Comparison of ENCODE assay signal across 8 cellular contexts in genomic region chr11:12109591-12110196, GRCh38.
A peak's percentile ranks its signal among the peaks of the same experiment; 100 is the strongest.
DNase-seq lines count a peak whose midpoint lies in the region; ATAC-seq and TF ChIP-seq lines count a peak whose summit lies in the region.

No MANE protein-coding gene starts in this region.

- H3K4me2 ChIP-seq in Loucy (ENCODE audit: low read depth, low read length, poor library complexity, severe bottlenecking) = peak overlapping the region; percentile 71

- H3K27ac ChIP-seq in ACC112 (ENCODE audit: low read depth, low read length) = peak overlapping the region; percentile 8; the same call in 1 of the 2 replicates
- H3K27ac ChIP-seq in cingulate gyrus (ENCODE audit: low read depth, low read length) = peak overlapping the region; percentile 19
- H3K27ac ChIP-seq in muscle layer of duodenum (ENCODE audit: low read length) = peak overlapping the region; percentile 57

- H3K9me2 ChIP-seq in Loucy (replicated peaks; ENCODE audit: low read depth, low read length) = no peaks in the 10 kb centered on the region

- peak overlapping the region; percentile 14 for H3K9ac ChIP-seq in Loucy (ENCODE audit: low read depth, low read length, poor library complexity, severe bottlenecking)

- no peaks in the 10 kb centered on the region for H3K36me3 ChIP-seq in ACC112 (ENCODE audit: insufficient read depth, low read length)
- no peaks in the 10 kb centered on the region for H3K36me3 ChIP-seq in Loucy (ENCODE audit: insufficient read depth, low read length)
- no peaks in the 10 kb centered on the region for H3K36me3 ChIP-seq in muscle layer of duodenum (ENCODE audit: control insufficient read depth in 1 of 2, insufficient read depth in 2 of 2, low read length in 2 of 2)

- H2AFZ ChIP-seq in ACC112 (ENCODE audit: low read length, unreplicated experiment) (no peak overlapping the region), Loucy (ENCODE audit: low read length) (peak overlapping the region; percentile 72)

- H3K79me2 ChIP-seq in ACC112 (ENCODE audit: control insufficient read depth, insufficient read depth, low read length, unreplicated experiment) (peaks cover 39% of the 10 kb centered on the region), Loucy (ENCODE audit: insufficient read depth, low read length) (no peaks in the 10 kb centered on the region)

- H3K4me1 ChIP-seq in ACC112 (ENCODE audit: control insufficient read depth, insufficient read depth, low read length, unreplicated experiment) (peaks cover 24% of the 10 kb centered on the region), Loucy (ENCODE audit: insufficient read depth, low read length, poor library complexity, severe bottlenecking) (peaks cover 21% of the 10 kb centered on the region), muscle layer of duodenum (ENCODE audit: control insufficient read depth in 1 of 2, insufficient read depth in 2 of 2, low read length in 2 of 2) (peaks cover 5 to 6% of the 10 kb centered on the region in 2 donors)

- DNase-seq in DMS153 (lab: John Stamatoyannopoulos, UW) (no peak), NCI-H69 (lab: John Stamatoyannopoulos, UW) (no peak), HK-2 (ENCODE audit: unreplicated experiment) (no peak)

- H3K27me3 ChIP-seq in ACC112 (ENCODE audit: insufficient read depth, low read length) (no peaks in the 10 kb centered on the region), Loucy (ENCODE audit: insufficient read depth, low read length, poor library complexity, severe bottlenecking) (no peaks in the 10 kb centered on the region), muscle layer of duodenum (ENCODE audit: low read depth, low read length) (no peaks in the 10 kb centered on the region)

- H3K9me3 ChIP-seq in Loucy (ENCODE audit: insufficient read depth, low read depth, low read length) = no peaks in the 10 kb centered on the region
- H3K9me3 ChIP-seq in muscle layer of duodenum (ENCODE audit: control insufficient read depth in 1 of 2, low read length in 2 of 2) = no peaks in the 10 kb centered on the region

- H3K4me3 ChIP-seq in ACC112 (ENCODE audit: low read depth, low read length) (peak overlapping the region; percentile 94), Loucy (ENCODE audit: low read length, poor library complexity, severe bottlenecking) (peak overlapping the region; percentile 68), muscle layer of duodenum (ENCODE audit: low read depth in 1 of 2, low read length in 2 of 2) (peak overlapping the region; percentile 64 to 65)

- no peak for ATAC-seq in GM21526 (IDR thresholded peaks at IDR 0.05; ENCODE audit: low FRiP score, unreplicated experiment)

- TF ChIP-seq CTCF in Loucy (conservative IDR thresholded peaks at IDR 0.05; ENCODE audit: low read length) = no peak

- no peaks in the 10 kb centered on the region for H3F3A ChIP-seq in Loucy (ENCODE audit: low read depth)

- no peaks in the 10 kb centered on the region for H4K20me1 ChIP-seq in Loucy (ENCODE audit: insufficient read depth, low read length, poor library complexity, severe bottlenecking)
